14 cellular contexts compared by ENCODE assay signal in genomic region chr17:72420775-72421127, GRCh38.
DNase-seq lines count a peak whose midpoint lies in the region; ATAC-seq and TF ChIP-seq lines count a peak whose summit lies in the region.
"Had no signal": no experiment of that assay in that cellular context is flagged by ENCODE, and none has a peak within 500 bp of the region (broad histone marks: within the 10 kb centered on the region; RNA-seq: fewer than 3 reads in every experiment).

No MANE protein-coding gene starts in this region.

- H3K4me1 ChIP-seq in SJSA1 (replicated peaks) (peaks cover 69% of the 10 kb centered on the region), foreskin keratinocyte (peaks cover 45% of the 10 kb centered on the region), skeletal muscle tissue (ENCODE audit: control insufficient read depth in 3 of 3, insufficient read depth in 3 of 3, low read length in 3 of 3) (peaks cover 13 to 31% (median 26%) of the 10 kb centered on the region in 3 donors)
- H3K4me1 ChIP-seq: adrenal gland had no signal

- ATAC-seq in foreskin keratinocyte = no peak
- ATAC-seq in GM19035 (IDR thresholded peaks at IDR 0.05; ENCODE audit: unreplicated experiment) = no peak

- H3K9me3 ChIP-seq in SJSA1 (replicated peaks) = peaks cover 8% of the 10 kb centered on the region
- peaks cover 0 to 5% (median 0%) of the 10 kb centered on the region in 3 donors for H3K9me3 ChIP-seq in skeletal muscle tissue (ENCODE audit: control insufficient read depth in 3 of 3, low read length in 3 of 3)

- no peak for TF ChIP-seq CTCF in GM12865 (IDR thresholded peaks at IDR 0.05; ENCODE audit: insufficient read depth, low read depth, low read length, missing control alignments)
- no peak for TF ChIP-seq CTCF in foreskin keratinocyte (conservative IDR thresholded peaks at IDR 0.05)

- H3K4me3 ChIP-seq in GM12865 (ENCODE audit: low read depth, low read length) (peak overlapping the region; percentile 67), SJSA1 (no peak overlapping the region), skeletal muscle tissue (ENCODE audit: low read length in 3 of 3) (no peak overlapping the region)
- H3K4me3 ChIP-seq: adrenal gland, tibial artery had no signal

- no peak for DNase-seq in GM12865 (ENCODE audit: low read depth)
- DNase-seq in SJSA1 (ENCODE audit: low read depth in 1 of 2, low spot score in 2 of 2) = no peak
- no peak for DNase-seq in foreskin keratinocyte
- no peak for DNase-seq in stimulated activated CD4-positive, alpha-beta T cell treated with anti-CD3 and anti-CD28 coated beads, Interleukin-4, amount 100 ng/mL, for 1 hour
- DNase-seq in NCI-H69 (lab: John Stamatoyannopoulos, UW) = no peak
- DNase-seq in SHP77 treated with DMSO at 0.1 percent for 48 hours (lab: John Stamatoyannopoulos, UW) = no peak
- DNase-seq: NCI-H1694 treated with DMSO at 0.1 percent for 48 hours, NCI-H774, Right ventricle myocardium superior, tibial artery had no signal

- peak overlapping the region; percentile 42 for H3K27ac ChIP-seq in SJSA1
- H3K27ac ChIP-seq in foreskin keratinocyte = peak overlapping the region; percentile 90
- peak overlapping the region; percentile 34 for H3K27ac ChIP-seq in skeletal muscle tissue (ENCODE audit: low read depth, low read length)
- H3K27ac ChIP-seq: C4-2B, tibial artery had no signal

- H3K27me3 ChIP-seq in SJSA1 (replicated peaks) (no peaks in the 10 kb centered on the region), foreskin keratinocyte (no peaks in the 10 kb centered on the region), skeletal muscle tissue (ENCODE audit: control insufficient read depth in 3 of 3, insufficient read depth in 3 of 3, low read length in 3 of 3) (no peaks in the 10 kb centered on the region)
- H3K27me3 ChIP-seq: adrenal gland, tibial artery had no signal

- peaks cover 5% of the 10 kb centered on the region; the same call in 1 of the 2 replicates for H3K36me3 ChIP-seq in SJSA1
- H3K36me3 ChIP-seq in skeletal muscle tissue (ENCODE audit: control insufficient read depth in 3 of 3, insufficient read depth in 3 of 3, low read length in 3 of 3) = no peaks in the 10 kb centered on the region
- H3K36me3 ChIP-seq: adrenal gland, tibial artery had no signal

- no peak overlapping the region for H3K9ac ChIP-seq in skeletal muscle tissue (ENCODE audit: low read depth in 1 of 3, low read length in 3 of 3)

Comparison
In these comparisons a context has a peak if more than half of its experiments do, and no peak if none do; other contexts are left out.
1. H3K27ac ChIP-seq: peak in every context shown above with its lines; median percentile 90 in foreskin keratinocyte; 42 in SJSA1; 34 in skeletal muscle tissue.